22 cellular contexts compared by ENCODE assay signal in the genomic region with DNA sequence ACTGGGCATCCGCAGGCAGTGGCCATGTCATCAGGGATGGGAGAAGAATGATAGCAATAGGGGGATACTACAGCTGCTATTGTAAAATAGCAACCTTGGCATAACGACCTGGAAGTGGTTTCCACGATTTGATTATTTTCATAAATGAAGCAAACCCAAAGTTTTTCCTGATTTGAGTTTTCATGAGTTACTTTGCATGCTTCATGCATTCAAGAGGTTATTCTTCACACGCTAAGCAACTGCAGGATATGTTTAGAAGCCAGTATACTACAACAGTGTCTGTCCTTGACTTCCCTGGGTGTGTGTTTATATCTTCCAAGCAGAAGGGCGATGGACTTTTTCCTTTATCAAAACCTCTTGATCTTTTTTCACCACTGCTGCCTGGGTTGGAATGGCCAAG.
DNase-seq lines count a peak whose midpoint lies in the region; ATAC-seq and TF ChIP-seq lines count a peak whose summit lies in the region.
"Had no signal": no experiment of that assay in that cellular context is flagged by ENCODE, and none has a peak within 500 bp of the region (broad histone marks: within the 10 kb centered on the region; RNA-seq: fewer than 3 reads in every experiment).

No MANE protein-coding gene starts in this region.

- no peak overlapping the region for H3K27ac ChIP-seq in mesendoderm (ENCODE audit: low read depth, low read length)
- H3K27ac ChIP-seq: A549; BLaER1 treated with 17β-estradiol and CSF1 and Interleukin-3, amounts not matched to agents 10 nM and 100 nM had no signal

- TF ChIP-seq CTCF in GM12865 (IDR thresholded peaks at IDR 0.05; ENCODE audit: insufficient read depth, low read depth, low read length, missing control alignments), result no peak

- no peak overlapping the region for H4K8ac ChIP-seq in mesendoderm (ENCODE audit: low read depth, low read length)

- H4K5ac ChIP-seq in mesendoderm (ENCODE audit: low read length), result no peak overlapping the region

- no peak overlapping the region for H3K18ac ChIP-seq in mesendoderm (ENCODE audit: low read length)

- H3K23ac ChIP-seq in mesendoderm (ENCODE audit: low read length), result no peak overlapping the region

- peak overlapping the region; percentile 4 for H3K4ac ChIP-seq in mesendoderm (ENCODE audit: low read depth, low read length)

- no peak overlapping the region for H2BK15ac ChIP-seq in mesendoderm (replicated peaks; ENCODE audit: low read depth)

- no peak overlapping the region for H3K4me2 ChIP-seq in mesendoderm (ENCODE audit: low read length)
- H3K4me2 ChIP-seq: A549; BLaER1 treated with 17β-estradiol and CSF1 and Interleukin-3, amounts not matched to agents 10 nM and 100 nM; GM23338 had no signal

- H2AK5ac ChIP-seq in mesendoderm (ENCODE audit: low read length), result no peak overlapping the region

- H3K27me3 ChIP-seq in mesendoderm (ENCODE audit: insufficient read depth, low read length, poor library complexity), result no peaks in the 10 kb centered on the region
- H3K27me3 ChIP-seq: BE2C; BLaER1 treated with 17β-estradiol and CSF1 and Interleukin-3, amounts not matched to agents 10 nM and 100 nM had no signal

- no peaks in the 10 kb centered on the region for H3K36me3 ChIP-seq in mesendoderm (ENCODE audit: control insufficient read depth, insufficient read depth, low read length)
- H3K36me3 ChIP-seq: BE2C; BLaER1 treated with 17β-estradiol and CSF1 and Interleukin-3, amounts not matched to agents 10 nM and 100 nM had no signal

- DNase-seq in GM12865 (ENCODE audit: low read depth) (peak; percentile 24), mesendoderm (no peak), midbrain (lab: John Stamatoyannopoulos, UW) (no peak), activated gamma-delta T cell (lab: John Stamatoyannopoulos, UW) (no peak)
- no peak for DNase-seq in central memory CD4-positive, alpha-beta T cell
- DNase-seq: 8988T; ACHN; AML-193; BE2C; CD4-positive, alpha-beta T cell; CD8-positive, alpha-beta memory T cell; DMS 273 treated with DMSO at 0.1 percent for 48 hours; DMS79; EL; GDM1; H9 had no signal

- no peak overlapping the region for H2BK5ac ChIP-seq in mesendoderm (ENCODE audit: low read length)

- no peaks in the 10 kb centered on the region for H3K79me1 ChIP-seq in mesendoderm (ENCODE audit: low read length)

- H3K4me3 ChIP-seq in GM12865 (ENCODE audit: low read depth, low read length), result no peak overlapping the region
- no peak overlapping the region for H3K4me3 ChIP-seq in mesendoderm (ENCODE audit: low read length)
- H3K4me3 ChIP-seq: A549; BLaER1 treated with 17β-estradiol and CSF1 and Interleukin-3, amounts not matched to agents 10 nM and 100 nM; GM23338 had no signal

- no peak overlapping the region for H3K9ac ChIP-seq in mesendoderm (ENCODE audit: low read length)
- H3K9ac ChIP-seq: BLaER1 treated with 17β-estradiol and CSF1 and Interleukin-3, amounts not matched to agents 10 nM and 100 nM had no signal

- H3K79me2 ChIP-seq in mesendoderm (ENCODE audit: control insufficient read depth, insufficient read depth, low read length), result no peaks in the 10 kb centered on the region

- no peak overlapping the region for H2BK120ac ChIP-seq in mesendoderm (ENCODE audit: low read depth, low read length)

- H3K56ac ChIP-seq in mesendoderm (ENCODE audit: low read length), result peak overlapping the region; percentile 58

- no peaks in the 10 kb centered on the region for H3K4me1 ChIP-seq in mesendoderm (ENCODE audit: control insufficient read depth, low read depth, low read length)
- H3K4me1 ChIP-seq: A549; BE2C; BLaER1 treated with 17β-estradiol and CSF1 and Interleukin-3, amounts not matched to agents 10 nM and 100 nM had no signal

- WGBS in mesendoderm (ENCODE audit: extremely low coverage, insufficient coverage, low lambda C conversion rate), result no CpG with 5 or more reads among the region's 5 CpGs

- ATAC-seq in HG02852 (IDR thresholded peaks at IDR 0.05; ENCODE audit: unreplicated experiment), result peak; percentile 66
- peak; percentile 58 for ATAC-seq in HG02885 (IDR thresholded peaks at IDR 0.05; ENCODE audit: poor library complexity, unreplicated experiment)
- ATAC-seq: A549, GM23338, HCT116 had no signal
